7 cellular contexts compared by ENCODE assay signal in the genomic region with DNA sequence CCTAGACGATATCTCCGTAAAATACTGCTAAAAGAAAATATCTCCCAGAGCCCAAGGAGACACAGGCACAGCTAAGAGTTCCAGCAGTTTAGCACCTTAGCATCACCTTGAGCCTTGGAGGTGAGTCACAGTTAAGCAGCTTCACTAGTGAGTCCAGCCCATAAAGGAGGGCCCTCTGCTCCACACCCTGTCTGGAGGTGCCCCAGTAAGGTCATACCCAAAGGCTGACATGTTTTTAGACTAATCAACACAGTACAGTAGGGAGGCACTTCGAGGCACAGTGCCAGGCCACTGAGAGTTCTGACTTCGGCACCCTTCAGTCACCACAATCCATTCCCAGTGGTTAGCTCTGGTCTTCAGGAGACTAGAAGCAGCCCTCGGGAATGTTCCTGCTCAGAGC.
A peak's percentile ranks its signal among the peaks of the same experiment; 100 is the strongest.
DNase-seq lines count a peak whose midpoint lies in the region; ATAC-seq and TF ChIP-seq lines count a peak whose summit lies in the region.
"Not testable (repeated sequence)": the region's sequence is repeated elsewhere in the genome, so short reads cannot be mapped to it uniquely, and the experiment has no call there.

No MANE protein-coding gene starts in this region.

- H3K27ac ChIP-seq in PC-9 = peak overlapping the region; percentile 93

- not testable (repeated sequence) for TF ChIP-seq CTCF in PC-9 (conservative IDR thresholded peaks at IDR 0.05); MCF 10A (IDR thresholded peaks at IDR 0.05; ENCODE audit: unreplicated experiment); epithelial cell of esophagus (IDR thresholded peaks at IDR 0.05; ENCODE audit: insufficient read depth, low read depth, low read length, missing control alignments)

- not testable (repeated sequence) for H3K36me3 Mint-ChIP-seq in MCF 10A (ENCODE audit: insufficient read depth, unreplicated experiment); immature natural killer cell; natural killer cell treated with Interleukin-12 subunit alpha and Interleukin-12 subunit beta and Interleukin-15 and Interleukin-18, amount 100 ng/mL, for 72 hours

- not testable (repeated sequence) for H2AFZ ChIP-seq in PC-9

- not testable (repeated sequence) for H3K79me2 ChIP-seq in PC-9 (ENCODE audit: low read depth)

- not testable (repeated sequence) for ATAC-seq in natural killer cell treated with Interleukin-12 subunit alpha and Interleukin-12 subunit beta and Interleukin-15 and Interleukin-18, amount 100 ng/mL, for 72 hours

- H3F3A ChIP-seq in PC-9 (ENCODE audit: insufficient read depth, low read depth) = peaks cover 31% of the 10 kb centered on the region

- not testable (repeated sequence) for BruUV-seq in PC-9 (replicated peaks; lab: Mats Ljungman, UMichigan); MCF 10A (replicated peaks; lab: Mats Ljungman, UMichigan)

- H3K9me2 ChIP-seq in PC-9 (ENCODE audit: insufficient read depth) = not testable (repeated sequence)

- CTCF ChIA-PET in PC-9 (lab: Charles Lee); MCF 10A (lab: Yijun Ruan, JAX): not testable (repeated sequence)

- not testable (repeated sequence) for H3K27me3 Mint-ChIP-seq in MCF 10A (ENCODE audit: insufficient read depth, unreplicated experiment); natural killer cell treated with Interleukin-12 subunit alpha and Interleukin-12 subunit beta and Interleukin-15 and Interleukin-18, amount 100 ng/mL, for 72 hours
- peaks cover 12 to 21% (median 19%) of the 10 kb centered on the region in 3 donors for H3K27me3 Mint-ChIP-seq in immature natural killer cell (ENCODE audit: low read depth in 3 of 3)

- DNase-seq in H4 (ENCODE audit: low spot score) (peak; percentile 34), M059J (ENCODE audit: low read depth) (peak; percentile 74), PC-9 (peak; percentile 64 to 81), MCF 10A (ENCODE audit: unreplicated experiment) (peak; percentile 22), epithelial cell of esophagus (ENCODE audit: low read depth) (peak; percentile 24)
- not testable (repeated sequence) for DNase-seq in immature natural killer cell; natural killer cell treated with Interleukin-12 subunit alpha and Interleukin-12 subunit beta and Interleukin-15 and Interleukin-18, amount 100 ng/mL, for 72 hours (ENCODE audit: low spot score)

- not testable (repeated sequence) for H3K27ac Mint-ChIP-seq in MCF 10A (ENCODE audit: low read depth, unreplicated experiment)
- H3K27ac Mint-ChIP-seq in immature natural killer cell = peak overlapping the region; percentile 93 to 100 (median 96)
- peak overlapping the region; percentile 32 to 51 for H3K27ac Mint-ChIP-seq in natural killer cell treated with Interleukin-12 subunit alpha and Interleukin-12 subunit beta and Interleukin-15 and Interleukin-18, amount 100 ng/mL, for 72 hours

- H3K4me3 ChIP-seq in PC-9; epithelial cell of esophagus (ENCODE audit: low read length): not testable (repeated sequence)

- H3K4me2 ChIP-seq in PC-9 = peak overlapping the region; percentile 44; the same call in 1 of the 2 replicates

- H3K4me1 ChIP-seq in PC-9 (replicated peaks; ENCODE audit: insufficient read depth) = peaks cover 36% of the 10 kb centered on the region

- H3K9me3 ChIP-seq in PC-9 (ENCODE audit: insufficient read depth, low read depth) = not testable (repeated sequence)

- H3K4me3 Mint-ChIP-seq in MCF 10A (ENCODE audit: unreplicated experiment); natural killer cell treated with Interleukin-12 subunit alpha and Interleukin-12 subunit beta and Interleukin-15 and Interleukin-18, amount 100 ng/mL, for 72 hours: not testable (repeated sequence)
- peak overlapping the region; percentile 34 to 100 (median 60) for H3K4me3 Mint-ChIP-seq in immature natural killer cell

- H3K9me3 Mint-ChIP-seq in MCF 10A (ENCODE audit: unreplicated experiment); immature natural killer cell; natural killer cell treated with Interleukin-12 subunit alpha and Interleukin-12 subunit beta and Interleukin-15 and Interleukin-18, amount 100 ng/mL, for 72 hours: not testable (repeated sequence)

- POLR2A ChIA-PET in PC-9 (lab: Charles Lee; ENCODE audit: unreplicated experiment) = not testable (repeated sequence)
- POLR2A ChIA-PET in MCF 10A (lab: Yijun Ruan, JAX) = interaction anchor here (0.6 kb wide), 1 partner anchor 978 kb away, joined by 3 read pairs; no protein-coding TSS in a partner anchor

- H3K36me3 ChIP-seq in PC-9 (ENCODE audit: low read depth) = not testable (repeated sequence)

- intact Hi-C loops in PC-9 (cut with micrococcal nuclease; ENCODE audit: unreplicated experiment); MCF 10A (cut with micrococcal nuclease): not testable (repeated sequence)

- H3K4me1 Mint-ChIP-seq in MCF 10A (ENCODE audit: insufficient read depth, unreplicated experiment) = peaks cover 19% of the 10 kb centered on the region
- H3K4me1 Mint-ChIP-seq in immature natural killer cell = peaks cover 85 to 87% of the 10 kb centered on the region in 2 donors
- H3K4me1 Mint-ChIP-seq in natural killer cell treated with Interleukin-12 subunit alpha and Interleukin-12 subunit beta and Interleukin-15 and Interleukin-18, amount 100 ng/mL, for 72 hours (ENCODE audit: low read depth in 2 of 2) = peaks cover 58 to 64% of the 10 kb centered on the region in 2 donors

- not testable (repeated sequence) for H4K20me1 ChIP-seq in PC-9 (ENCODE audit: insufficient read depth)

- H3K27me3 ChIP-seq in PC-9 (ENCODE audit: insufficient read depth, low read depth) = not testable (repeated sequence)
